ENCODE assay signal across 17 cellular contexts in genomic region chr5:148014276-148014675, GRCh38. TPM values are rescaled to one million over a fixed set of nuclear protein-coding genes. Genes with fewer than 3 reads are reported as not detected.
DNase-seq lines count a peak whose midpoint lies in the region; ATAC-seq, FAIRE-seq and TF ChIP-seq lines count a peak whose summit lies in the region.
"Had no signal": no experiment of that assay in that cellular context is flagged by ENCODE, and none has a peak within 500 bp of the region (broad histone marks: within the 10 kb centered on the region; RNA-seq: fewer than 3 reads in every experiment).

No MANE protein-coding gene starts in this region.

- H3K9me1 ChIP-seq in keratinocyte (ENCODE audit: control insufficient read depth, extremely low read depth, insufficient read depth, low read length) = no peaks in the 10 kb centered on the region

- no peak overlapping the region for H2AFZ ChIP-seq in keratinocyte (ENCODE audit: control insufficient read depth, low read length)

- POLR2A ChIA-PET in RWPE1 (lab: Yijun Ruan, JAX; ENCODE audit: low non-redundant PET) = no interaction called here

- no peak for ATAC-seq in HG03442 (IDR thresholded peaks at IDR 0.05; ENCODE audit: unreplicated experiment)

- no peak overlapping the region for H3K9ac ChIP-seq in keratinocyte (ENCODE audit: control insufficient read depth, extremely low read depth, insufficient read depth, low read length)
- H3K9ac ChIP-seq: BLaER1 treated with 17β-estradiol and CSF1 and Interleukin-3, amounts not matched to agents 10 nM and 100 nM had no signal

- dilution Hi-C loops in keratinocyte (cut with MboI; ENCODE audit: extremely low pct_ligation_motif_present, low sequenced_read_pairs) = no loop called here

- DNase-seq in Daoy (ENCODE audit: low read depth) (peak; percentile 46), RWPE1 (ENCODE audit: low spot score) (peak; percentile 38), epithelial cell of esophagus (ENCODE audit: low read depth) (peak; percentile 84), keratinocyte (ENCODE audit: low read depth, low spot score) (peak; percentile 11), NCI-H446 (lab: John Stamatoyannopoulos, UW) (no peak), H7 (no peak), DMS 273 treated with DMSO at 0.1 percent for 48 hours (lab: John Stamatoyannopoulos, UW) (no peak)
- DNase-seq: GOT3, IMR-90, Karpas-422, NCI-H1105 treated with DMSO at 0.1 percent for 48 hours, NCI-H1694 treated with DMSO at 0.1 percent for 48 hours, NCI-H345, NCI-H526 treated with DMSO at 0.1 percent for 48 hours had no signal

- CTCF ChIA-PET in RWPE1 (lab: Yijun Ruan, JAX) = no interaction called here

- no peak for TF ChIP-seq CTCF in RWPE1 (conservative IDR thresholded peaks at IDR 0.05; ENCODE audit: low read depth)
- TF ChIP-seq CTCF in epithelial cell of esophagus (IDR thresholded peaks at IDR 0.05; ENCODE audit: insufficient read depth, low read depth, low read length, missing control alignments) = no peak
- TF ChIP-seq CTCF in keratinocyte (optimal IDR thresholded peaks at IDR 0.05 in 1 of 3, IDR thresholded peaks at IDR 0.05 in 1 of 3, conservative IDR thresholded peaks at IDR 0.05 in 1 of 3; ENCODE audit: extremely low read depth in 1 of 3, insufficient read depth in 2 of 3, low read length in 3 of 3) = no peak

- peak; percentile 94 for FAIRE-seq in keratinocyte (lab: Jason Lieb, UNC)
- FAIRE-seq: GM12892 had no signal

- H3K4me3 ChIP-seq in epithelial cell of esophagus (ENCODE audit: low read length) (no peak overlapping the region), keratinocyte (ENCODE audit: control insufficient read depth in 2 of 3, extremely low read depth in 1 of 3, insufficient read depth in 2 of 3, low read depth in 1 of 3, low read length in 3 of 3) (no peak overlapping the region), H7 (ENCODE audit: insufficient read depth, low read depth, low read length) (no peak overlapping the region)
- H3K4me3 ChIP-seq: BLaER1 treated with 17β-estradiol and CSF1 and Interleukin-3, amounts not matched to agents 10 nM and 100 nM had no signal

- peaks cover 34% of the 10 kb centered on the region for H3K4me1 ChIP-seq in keratinocyte (ENCODE audit: control insufficient read depth, extremely low read depth, insufficient read depth, low read length)

- H3K27ac ChIP-seq in RWPE1 (no peak overlapping the region), keratinocyte (ENCODE audit: control insufficient read depth, insufficient read depth, low read length) (peak overlapping the region; percentile 16)
- H3K27ac ChIP-seq: BLaER1 treated with 17β-estradiol and CSF1 and Interleukin-3, amounts not matched to agents 10 nM and 100 nM had no signal

- no peaks in the 10 kb centered on the region for H3K36me3 ChIP-seq in keratinocyte (ENCODE audit: control insufficient read depth in 2 of 2, extremely low read depth in 1 of 2, insufficient read depth in 2 of 2, low read length in 2 of 2)
- no peaks in the 10 kb centered on the region; the same call in 1 of the 2 replicates for H3K36me3 ChIP-seq in H7 (replicated peaks; ENCODE audit: control insufficient read depth, insufficient read depth, low read length)
- H3K36me3 ChIP-seq: BLaER1 treated with 17β-estradiol and CSF1 and Interleukin-3, amounts not matched to agents 10 nM and 100 nM had no signal

- no peaks in the 10 kb centered on the region for H3K27me3 ChIP-seq in keratinocyte (ENCODE audit: control insufficient read depth, extremely low read depth, insufficient read depth, low read length)
- no peaks in the 10 kb centered on the region for H3K27me3 ChIP-seq in H7 (ENCODE audit: control insufficient read depth, insufficient read depth, low read length)
- H3K27me3 ChIP-seq: BLaER1 treated with 17β-estradiol and CSF1 and Interleukin-3, amounts not matched to agents 10 nM and 100 nM had no signal

- H3K9me3 ChIP-seq in keratinocyte (ENCODE audit: control insufficient read depth, low read depth, low read length) = no peaks in the 10 kb centered on the region
- H3K9me3 ChIP-seq: BLaER1 treated with 17β-estradiol and CSF1 and Interleukin-3, amounts not matched to agents 10 nM and 100 nM had no signal

- H4K20me1 ChIP-seq in keratinocyte (ENCODE audit: control insufficient read depth, extremely low read depth, insufficient read depth, low read length) = no peaks in the 10 kb centered on the region
- H4K20me1 ChIP-seq: BLaER1 treated with 17β-estradiol and CSF1 and Interleukin-3, amounts not matched to agents 10 nM and 100 nM had no signal

- H3K79me2 ChIP-seq in keratinocyte (ENCODE audit: control insufficient read depth, insufficient read depth, low read length) = no peaks in the 10 kb centered on the region

- H3K4me2 ChIP-seq in keratinocyte (ENCODE audit: control insufficient read depth, extremely low read depth, insufficient read depth, low read depth, low read length) = peak overlapping the region; percentile 0

RNA-seq across cellular contexts. Expression of gene SPINK5, which starts 49.5 kb away (rescaled TPM):
- not detected in 2 replicates for total RNA-seq in Daoy (2014; rRNA removed; shearing (Covaris generic))
- polyA plus RNA-seq in keratinocyte = 16.6 to 29.2 TPM (median 22.6 TPM) in 3 replicates
- polyA plus RNA-seq in keratinocyte (2011; ENCODE audit: low read depth) = 1,735 TPM
- polyA plus RNA-seq in keratinocyte (2011; cell fraction: cytosol; rRNA removed) = 27.8 and 30.2 TPM in 2 replicates
- 45.9 and 75.2 TPM in 2 replicates for polyA plus RNA-seq in keratinocyte (2011; cell fraction: nucleus; rRNA removed)
- polyA plus RNA-seq in keratinocyte (2012; ENCODE audit: low replicate concordance) = 18.4 and 322 TPM in 2 replicates
- 1.5 to 6.8 TPM (median 5.6 TPM) in 3 replicates for polyA minus RNA-seq in keratinocyte
- polyA minus RNA-seq in keratinocyte (2011; cell fraction: cytosol; rRNA and poly(A)+ RNA removed) = 9.0 TPM
- 21.2 and 34.9 TPM in 2 replicates for polyA minus RNA-seq in keratinocyte (2011; cell fraction: nucleus; rRNA and poly(A)+ RNA removed)
- 0.83 and 2.0 TPM in 2 replicates for total RNA-seq in H7 (2014; rRNA removed; shearing (Covaris generic))
- total RNA-seq: IMR-90 had no signal
- polyA plus RNA-seq: IMR-90 had no signal

Comparison
In these comparisons a context has a peak if more than half of its experiments do, and no peak if none do; other contexts are left out.
1. DNase-seq: peak in Daoy (single experiment), RWPE1 (single experiment), epithelial cell of esophagus (single experiment) and keratinocyte (single experiment); none in NCI-H446 (0 of 2), H7 (single experiment) and DMS 273 treated with DMSO at 0.1 percent for 48 hours (single experiment).